ENCODE assay signal across 8 cellular contexts in the genomic region with DNA sequence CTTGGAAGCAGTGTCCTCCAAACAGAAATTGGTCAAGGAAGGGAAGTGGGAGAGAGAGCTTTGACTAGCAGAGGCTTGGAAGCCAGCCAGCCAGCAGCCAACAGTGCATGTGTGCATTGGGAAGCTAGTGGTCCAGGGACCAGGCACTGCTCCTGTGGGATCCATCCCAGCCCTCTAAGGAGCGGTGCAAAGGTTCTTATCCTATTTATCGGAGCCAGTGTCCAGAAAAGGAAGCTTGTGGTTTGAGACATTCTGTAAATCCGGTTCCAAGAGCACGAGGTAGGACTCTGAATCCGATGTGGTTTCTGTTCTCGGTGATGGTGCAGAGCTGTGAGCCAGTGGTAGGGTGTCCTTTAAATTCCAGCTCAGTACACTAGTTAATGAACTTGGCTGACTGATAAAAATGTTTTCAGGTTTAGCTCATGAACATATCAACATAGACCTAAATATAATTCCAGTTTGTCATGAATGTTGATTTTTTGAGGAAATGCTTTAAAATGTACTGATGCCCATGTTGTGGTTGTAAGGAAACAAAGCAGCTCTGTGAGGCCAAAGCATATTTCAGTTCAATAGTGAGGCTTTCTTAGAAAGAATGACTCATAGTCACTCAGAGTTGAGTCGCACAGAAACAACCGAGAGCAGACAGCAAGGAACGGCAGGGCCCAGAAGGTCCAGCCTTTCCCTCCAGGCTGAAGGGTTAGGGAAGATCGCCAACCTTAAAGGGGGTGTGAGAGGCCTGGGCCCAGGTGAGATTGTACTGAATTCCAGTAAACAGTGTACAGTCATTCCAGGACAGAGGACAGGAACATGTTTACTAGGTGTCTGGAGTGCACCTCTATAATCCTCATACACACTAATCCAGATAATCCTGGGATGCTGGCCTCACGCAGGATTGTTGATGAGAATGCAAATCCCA. TPM values are rescaled to one million over a fixed set of nuclear protein-coding genes. Genes with fewer than 3 reads are reported as not detected.
DNase-seq lines count a peak whose midpoint lies in the region; ATAC-seq and TF ChIP-seq lines count a peak whose summit lies in the region.

No MANE protein-coding gene starts in this region.

- peak; percentile 60 for DNase-seq in activated CD8-positive, alpha-beta memory T cell treated with anti-CD3 and anti-CD28 coated beads, Interleukin-2, amount 10 ng/mL, durations not matched to agents 7 days and 5 days
- no peak for DNase-seq in activated CD8-positive, alpha-beta memory T cell treated with anti-CD3 and anti-CD28 coated beads for 24 hours
- peak; percentile 36 for DNase-seq in activated naive CD8-positive, alpha-beta T cell treated with anti-CD3 and anti-CD28 coated beads for 36 hours
- DNase-seq in heart right ventricle = peak; percentile 54 to 57
- DNase-seq in sciatic nerve (ENCODE audit: low spot score) = peak; percentile 83
- DNase-seq in NOMO-1 treated with DMSO at 0.1 percent for 48 hours (lab: John Stamatoyannopoulos, UW; ENCODE audit: unreplicated experiment) = no peak

- H3K36me3 Mint-ChIP-seq in activated CD8-positive, alpha-beta memory T cell treated with anti-CD3 and anti-CD28 coated beads, Interleukin-2, amount 10 ng/mL, durations not matched to agents 7 days and 5 days = peaks cover 27% of the 10 kb centered on the region
- H3K36me3 Mint-ChIP-seq in activated naive CD8-positive, alpha-beta T cell treated with anti-CD3 and anti-CD28 coated beads for 36 hours = peaks cover 20% of the 10 kb centered on the region

- H3K4me1 ChIP-seq in HUES48 (ENCODE audit: control insufficient read depth, insufficient read depth, low read length) = peaks cover 28% of the 10 kb centered on the region
- H3K4me1 ChIP-seq in heart right ventricle = peaks cover 4 to 31% (median 18%) of the 10 kb centered on the region in 9 donors

- H3K27ac ChIP-seq in HUES48 (ENCODE audit: low read depth, low read length) (peak overlapping the region; percentile 47), heart right ventricle (peak overlapping the region in 8 of 10 donors; percentile 9 to 75 (median 48))

- 40 to 52% methylated on average over 11 of the region's 11 CpGs for WGBS in heart right ventricle, 2 donors

- H3K27me3 Mint-ChIP-seq in activated CD8-positive, alpha-beta memory T cell treated with anti-CD3 and anti-CD28 coated beads, Interleukin-2, amount 10 ng/mL, durations not matched to agents 7 days and 5 days = no peaks in the 10 kb centered on the region
- H3K27me3 Mint-ChIP-seq in activated naive CD8-positive, alpha-beta T cell treated with anti-CD3 and anti-CD28 coated beads for 36 hours = no peaks in the 10 kb centered on the region

- no peaks in the 10 kb centered on the region for H3K27me3 ChIP-seq in HUES48 (ENCODE audit: control insufficient read depth, insufficient read depth, low read length)
- no peaks in the 10 kb centered on the region for H3K27me3 ChIP-seq in heart right ventricle

- no peaks in the 10 kb centered on the region for H3K9me3 ChIP-seq in HUES48 (ENCODE audit: control insufficient read depth, insufficient read depth, low read length)
- peaks cover 0 to 3% (median 0%) of the 10 kb centered on the region in 11 donors for H3K9me3 ChIP-seq in heart right ventricle

- H3K4me3 Mint-ChIP-seq in activated CD8-positive, alpha-beta memory T cell treated with anti-CD3 and anti-CD28 coated beads, Interleukin-2, amount 10 ng/mL, durations not matched to agents 7 days and 5 days = peak overlapping the region; percentile 52
- H3K4me3 Mint-ChIP-seq in activated naive CD8-positive, alpha-beta T cell treated with anti-CD3 and anti-CD28 coated beads for 36 hours = peak overlapping the region; percentile 29

- H3K27ac Mint-ChIP-seq in activated CD8-positive, alpha-beta memory T cell treated with anti-CD3 and anti-CD28 coated beads, Interleukin-2, amount 10 ng/mL, durations not matched to agents 7 days and 5 days = peak overlapping the region; percentile 73
- peak overlapping the region; percentile 86 for H3K27ac Mint-ChIP-seq in activated naive CD8-positive, alpha-beta T cell treated with anti-CD3 and anti-CD28 coated beads for 36 hours

- H3K4me1 Mint-ChIP-seq in activated CD8-positive, alpha-beta memory T cell treated with anti-CD3 and anti-CD28 coated beads, Interleukin-2, amount 10 ng/mL, durations not matched to agents 7 days and 5 days = peaks cover 42% of the 10 kb centered on the region
- peaks cover 19% of the 10 kb centered on the region for H3K4me1 Mint-ChIP-seq in activated naive CD8-positive, alpha-beta T cell treated with anti-CD3 and anti-CD28 coated beads for 36 hours

- peak; percentile 90 for ATAC-seq in activated CD8-positive, alpha-beta memory T cell treated with anti-CD3 and anti-CD28 coated beads, Interleukin-2, amount 10 ng/mL, durations not matched to agents 7 days and 5 days
- ATAC-seq in heart right ventricle (peak; percentile 30 to 81 (median 72)), sciatic nerve (peak; percentile 93), HG03095 (IDR thresholded peaks at IDR 0.05; ENCODE audit: unreplicated experiment) (no peak)

- H3K36me3 ChIP-seq in HUES48 (ENCODE audit: control insufficient read depth, insufficient read depth, low read length) = peaks cover 28% of the 10 kb centered on the region
- H3K36me3 ChIP-seq in heart right ventricle = peaks cover 0 to 35% (median 20%) of the 10 kb centered on the region in 9 donors

- no peaks in the 10 kb centered on the region for H3K9me3 Mint-ChIP-seq in activated CD8-positive, alpha-beta memory T cell treated with anti-CD3 and anti-CD28 coated beads, Interleukin-2, amount 10 ng/mL, durations not matched to agents 7 days and 5 days (ENCODE audit: low read depth)
- no peaks in the 10 kb centered on the region for H3K9me3 Mint-ChIP-seq in activated naive CD8-positive, alpha-beta T cell treated with anti-CD3 and anti-CD28 coated beads for 36 hours

- H3K9ac ChIP-seq in HUES48 (ENCODE audit: low read depth, low read length) = no peak overlapping the region

- TF ChIP-seq CTCF in heart right ventricle (IDR thresholded peaks at IDR 0.05) = no peak

- H3K4me3 ChIP-seq in HUES48 (ENCODE audit: low read depth, low read length) (no peak overlapping the region), heart right ventricle (no peak overlapping the region)

- intact Hi-C loops in heart right ventricle (cut with DNase I) = no loop called here
- intact Hi-C loops in sciatic nerve (cut with DNase I) = loop anchor here (10.0 kb wide), 1 partner anchor 102 kb away; no protein-coding TSS in a partner anchor

- CTCF ChIA-PET in activated CD8-positive, alpha-beta memory T cell treated with anti-CD3 and anti-CD28 coated beads, Interleukin-2, amount 10 ng/mL, durations not matched to agents 7 days and 5 days (lab: Charles Lee) = interaction anchor here (1.2 to 2.4 kb wide), 9 partner anchors 10 to 113 kb away, joined by 3 to 6 read pairs (median 4); no protein-coding TSS in a partner anchor

RNA-seq across cellular contexts. Expression of gene GARRE1, which starts 21.5 kb away (rescaled TPM):
- total RNA-seq in activated CD8-positive, alpha-beta memory T cell treated with anti-CD3 and anti-CD28 coated beads, Interleukin-2, amount 10 ng/mL, durations not matched to agents 7 days and 5 days = 1 to 10 TPM; 8.1 to 9.3 TPM
- 1 to 10 TPM; 7.5 to 9.7 TPM for total RNA-seq in activated naive CD8-positive, alpha-beta T cell treated with anti-CD3 and anti-CD28 coated beads for 36 hours
- total RNA-seq in heart right ventricle (10 to 100 TPM; 17.1 to 28.9 (median 23.7) TPM), sciatic nerve (59.9 TPM)
- 10 to 100 TPM in 1 of 2 donors, 1 to 10 TPM in 1; 7.1 to 10.2 TPM for polyA plus RNA-seq in heart right ventricle

Comparison
In these comparisons a context has a peak if more than half of its experiments do, and no peak if none do; other contexts are left out.
1. DNase-seq: peak in activated CD8-positive, alpha-beta memory T cell treated with anti-CD3 and anti-CD28 coated beads, Interleukin-2, amount 10 ng/mL, durations not matched to agents 7 days and 5 days (single experiment), activated naive CD8-positive, alpha-beta T cell treated with anti-CD3 and anti-CD28 coated beads for 36 hours (single experiment), heart right ventricle (2 of 2) and sciatic nerve (single experiment); none in activated CD8-positive, alpha-beta memory T cell treated with anti-CD3 and anti-CD28 coated beads for 24 hours (single experiment) and NOMO-1 treated with DMSO at 0.1 percent for 48 hours (single experiment).